In genomic region chr11:59968395-59968783, GRCh38 we compare ENCODE assay signal across 38 cellular contexts. TPM values are rescaled to one million over a fixed set of nuclear protein-coding genes. Genes with fewer than 3 reads are reported as not detected.
"Had no signal": no experiment of that assay in that cellular context is flagged by ENCODE, and none has a peak within 500 bp of the region (broad histone marks: within the 10 kb centered on the region; RNA-seq: fewer than 3 reads in every experiment).

No MANE protein-coding gene starts in this region.

- H3K4me3 ChIP-seq: MG63 had no signal

- H3K36me3 ChIP-seq: MG63 had no signal

- H3K9me3 ChIP-seq: MG63 had no signal

- DNase-seq: Karpas-422, Kasumi-1, MG63, MM.1S, MV-4-11, NCI-H1048, NCI-H1092, NCI-H1092 treated with DMSO at 0.1 percent for 48 hours, NCI-H1105, NCI-H1105 treated with DMSO at 0.1 percent for 48 hours, NCI-H1417, NCI-H1417 treated with DMSO at 0.1 percent for 48 hours, NCI-H1436, NCI-H1436 treated with DMSO at 0.1 percent for 48 hours, NCI-H146, NCI-H1694, NCI-H187, NCI-H187 treated with DMSO at 0.1 percent for 48 hours, NCI-H1930, NCI-H2029, NCI-H2029 treated with DMSO at 0.1 percent for 48 hours, NCI-H2081, NCI-H2081 treated with DMSO at 0.1 percent for 48 hours, NCI-H2107, NCI-H2171, NCI-H2171 treated with DMSO at 0.1 percent for 48 hours, NCI-H2227 treated with DMSO at 0.1 percent for 48 hours, NCI-H226, NCI-H345, NCI-H446, NCI-H446 treated with DMSO at 0.1 percent for 48 hours, NCI-H510A, NCI-H510A treated with DMSO at 0.1 percent for 48 hours, NCI-H524 had no signal

- H3K27me3 ChIP-seq: MG63 had no signal

RNA-seq across cellular contexts. Expression of gene OOSP4A, which starts 4.6 kb away (rescaled TPM):
- total RNA-seq: LHCN-M2, M059J, MCF 10A, NCI-H460 had no signal

RNA-seq across cellular contexts. Expression of gene OOSP1, which starts 30.2 kb away (rescaled TPM):
- total RNA-seq: LHCN-M2, M059J, MCF 10A, NCI-H460 had no signal

RNA-seq across cellular contexts. Expression of gene OOSP4B, which starts 48.6 kb away (rescaled TPM):
- total RNA-seq: LHCN-M2, M059J, MCF 10A, NCI-H460 had no signal
